Comparison of ENCODE assay signal across 21 cellular contexts in genomic region chr2:227154976-227155375, GRCh38. TPM values are rescaled to one million over a fixed set of nuclear protein-coding genes. Genes with fewer than 3 reads are reported as not detected.
DNase-seq lines count a peak whose midpoint lies in the region; ATAC-seq, FAIRE-seq and TF ChIP-seq lines count a peak whose summit lies in the region.
"Had no signal": no experiment of that assay in that cellular context is flagged by ENCODE, and none has a peak within 500 bp of the region (broad histone marks: within the 10 kb centered on the region; RNA-seq: fewer than 3 reads in every experiment).

No MANE protein-coding gene starts in this region.

- TF ChIP-seq EP300 in A549 (IDR thresholded peaks at IDR 0.05) (no peak), esophagus muscularis mucosa (IDR thresholded peaks at IDR 0.05) (no peak)

- WGBS in A549 (ENCODE audit: missing lambda C conversion rate), result 23% methylated on average over 2 of the region's 2 CpGs
- 47% methylated on average over 2 of the region's 2 CpGs for WGBS in esophagus muscularis mucosa

- H3K36me3 ChIP-seq in esophagus muscularis mucosa (no peaks in the 10 kb centered on the region), kidney (ENCODE audit: control insufficient read depth in 1 of 2, insufficient read depth in 2 of 2, low read length in 2 of 2) (no peaks in the 10 kb centered on the region)
- H3K36me3 ChIP-seq: gastroesophageal sphincter, transverse colon had no signal

- H3K4me3 ChIP-seq in A549 (no peak overlapping the region), esophagus muscularis mucosa (no peak overlapping the region), kidney (ENCODE audit: low read length in 2 of 2) (no peak overlapping the region)
- H3K4me3 ChIP-seq: gastroesophageal sphincter, K562, skin epidermis, transverse colon had no signal

- H3K9ac ChIP-seq in kidney (ENCODE audit: low read length in 2 of 2), result no peak overlapping the region

- peak in 1 of 2 experiments; percentile 44 for DNase-seq in A549 (ENCODE audit: low read depth in 1 of 2, low spot score in 1 of 2)
- peak; percentile 24 for DNase-seq in LHCN-M2 (ENCODE audit: low read depth)
- DNase-seq in esophagus muscularis mucosa (ENCODE audit: extremely low spot score), result peak; percentile 90
- DNase-seq in kidney, result no peak
- no peak for DNase-seq in DMS79 (lab: John Stamatoyannopoulos, UW)
- DNase-seq in globus pallidus (ENCODE audit: low spot score), result no peak
- DNase-seq in NCI-H82 treated with DMSO at 0.1 percent for 48 hours (lab: John Stamatoyannopoulos, UW; ENCODE audit: unreplicated experiment), result no peak
- DNase-seq in NCI-H1048 (lab: John Stamatoyannopoulos, UW), result no peak
- DNase-seq: activated CD4-positive, CD25-positive, alpha-beta regulatory T cell; activated gamma-delta T cell; islet precursor cell; NCI-H1092 treated with DMSO at 0.1 percent for 48 hours; SHP77; T-helper 17 cell; transverse colon had no signal

- POLR2A ChIA-PET in A549 (lab: Yijun Ruan, JAX), result no interaction called here

- no peak for FAIRE-seq in A549 (lab: Jason Lieb, UNC)
- FAIRE-seq in kidney (lab: Jason Lieb, UNC), result no peak
- FAIRE-seq: G401.6, K562 had no signal

- H3K4me1 ChIP-seq in A549, result peaks cover 36% of the 10 kb centered on the region
- H3K4me1 ChIP-seq in esophagus muscularis mucosa, result no peaks in the 10 kb centered on the region
- peaks cover 16 to 19% of the 10 kb centered on the region in 2 donors for H3K4me1 ChIP-seq in kidney (ENCODE audit: control insufficient read depth in 1 of 2, insufficient read depth in 1 of 2, low read depth in 1 of 2, low read length in 2 of 2)
- H3K4me1 ChIP-seq: gastroesophageal sphincter had no signal

- TF ChIP-seq POLR2A in A549 (IDR thresholded peaks at IDR 0.05; ENCODE audit: low read length) (no peak), esophagus muscularis mucosa (IDR thresholded peaks at IDR 0.05; ENCODE audit: low read depth) (no peak)

- no peak for TF ChIP-seq RAD21 in A549 (conservative IDR thresholded peaks at IDR 0.05 in 1 of 2, IDR thresholded peaks at IDR 0.05 in 1 of 2)

- H3K27ac ChIP-seq in A549, result peak overlapping the region; percentile 23 to 62; a peak in 3 of 6 replicates
- no peak overlapping the region for H3K27ac ChIP-seq in esophagus muscularis mucosa (replicated peaks in 1 of 4)
- peak overlapping the region; percentile 20 to 33 for H3K27ac ChIP-seq in kidney (ENCODE audit: low read depth in 2 of 2, low read length in 2 of 2)
- H3K27ac ChIP-seq: gastroesophageal sphincter, skin epidermis, transverse colon had no signal

- no peak for TF ChIP-seq CTCF in A549 (IDR thresholded peaks at IDR 0.05)
- TF ChIP-seq CTCF in esophagus muscularis mucosa (IDR thresholded peaks at IDR 0.05), result no peak
- TF ChIP-seq CTCF in kidney (IDR thresholded peaks at IDR 0.05; ENCODE audit: borderline replicate concordance, extremely low read depth, insufficient read depth), result no peak

- CTCF ChIA-PET in A549 (lab: Yijun Ruan, JAX), result interaction anchor here (0.6 to 2.2 kb wide), 3 partner anchors 10 to 83 kb away, joined by 3 to 11 read pairs (median 4); no protein-coding TSS in a partner anchor

- peak in 1 of 2 experiments; percentile 24; a peak in 2 of 6 replicates for ATAC-seq in A549
- ATAC-seq: gastroesophageal sphincter; K562; stimulated activated effector memory CD8-positive, alpha-beta T cell treated with anti-CD3 and anti-CD28 coated beads, Interleukin-12 subunit alpha, Interleukin-12 subunit beta, amount 100 ng/mL, for 72 hours; T-helper 17 cell had no signal

- H3K4me2 ChIP-seq in A549, result peak overlapping the region; percentile 61

- H3K27me3 ChIP-seq in esophagus muscularis mucosa, result peaks cover 0 to 10% (median 0%) of the 10 kb centered on the region in 4 donors
- H3K27me3 ChIP-seq: transverse colon had no signal

- intact Hi-C loops in esophagus muscularis mucosa (cut with DNase I) (no loop called here), kidney (cut with DNase I) (no loop called here)

- no peaks in the 10 kb centered on the region for H3K9me3 ChIP-seq in A549
- H3K9me3 ChIP-seq in esophagus muscularis mucosa, result no peaks in the 10 kb centered on the region
- no peaks in the 10 kb centered on the region for H3K9me3 ChIP-seq in kidney (ENCODE audit: control insufficient read depth in 1 of 2, low read length in 2 of 2)
- H3K9me3 ChIP-seq: gastroesophageal sphincter, transverse colon had no signal

TF ChIP-seq in A549, 52 proteins besides CTCF, POLR2A, EP300 and RAD21:
- TF ChIP-seq SREBF2 (IDR thresholded peaks at IDR 0.05), result no peak
- no peak for TF ChIP-seq FOSL2 (IDR thresholded peaks at IDR 0.05)
- peak; percentile 36 for TF ChIP-seq FOSL2 (CRISPR knock-in tag; IDR thresholded peaks at IDR 0.05)
- no peak for TF ChIP-seq ESRRA (IDR thresholded peaks at IDR 0.05; ENCODE audit: borderline replicate concordance, low read length)
- no peak for TF ChIP-seq ELK1 (IDR thresholded peaks at IDR 0.05; ENCODE audit: low read depth, low read length)

RNA-seq across cellular contexts. Expression of gene COL4A4, which starts 9.0 kb away (rescaled TPM):
- 6.8 and 7.1 TPM in 2 replicates for polyA plus RNA-seq in A549 (2011; rRNA removed)
- polyA plus RNA-seq in A549 (2012; cell fraction: cytosol; rRNA removed), result 1.0 and 1.2 TPM in 2 replicates
- polyA plus RNA-seq in A549 (2012; cell fraction: nucleus; rRNA removed), result 3.7 and 4.7 TPM in 2 replicates
- polyA plus RNA-seq in A549 (2017; fragmentation: RNase III; extraction: RNeasy Plus Mini Kit Qiagen cat#74134 plus additional on column Dnase treatment), result 1.4 to 2.2 TPM (median 1.7 TPM) in 3 replicates
- polyA minus RNA-seq in A549 (2011; rRNA and poly(A)+ RNA removed), result 4.6 and 5.5 TPM in 2 replicates
- not detected in 2 replicates for total RNA-seq in LHCN-M2 (2014; rRNA removed)
- polyA plus RNA-seq in LHCN-M2 (2012), result 0.16 TPM
- total RNA-seq in esophagus muscularis mucosa, result 1 to 10 TPM; 3.6 to 9.6 (median 6.1) TPM
- total RNA-seq in kidney, result 53.3 TPM
- polyA plus RNA-seq in kidney (ENCODE audit: insufficient read depth, low read depth, low replicate concordance), result 7.2 TPM
- total RNA-seq: A673, K562 had no signal

RNA-seq across cellular contexts. Expression of gene COL4A3, which starts 9.4 kb away (rescaled TPM):
- 6.8 and 7.4 TPM in 2 replicates for polyA plus RNA-seq in A549 (2011; rRNA removed)
- 0.58 and 0.63 TPM in 2 replicates for polyA plus RNA-seq in A549 (2012; cell fraction: cytosol; rRNA removed)
- 4.8 and 6.5 TPM in 2 replicates for polyA plus RNA-seq in A549 (2012; cell fraction: nucleus; rRNA removed)
- 1.5 to 2.1 TPM (median 1.8 TPM) in 3 replicates for polyA plus RNA-seq in A549 (2017; fragmentation: RNase III; extraction: RNeasy Plus Mini Kit Qiagen cat#74134 plus additional on column Dnase treatment)
- polyA minus RNA-seq in A549 (2011; rRNA and poly(A)+ RNA removed), result 6.0 and 7.0 TPM in 2 replicates
- total RNA-seq in LHCN-M2 (2014; rRNA removed), result not detected in 2 replicates
- polyA plus RNA-seq in LHCN-M2 (2012), result 0.04 TPM
- total RNA-seq in esophagus muscularis mucosa, result 10 to 100 TPM in 1 of 4 donors, 1 to 10 TPM in 3; 1.9 to 10.8 (median 4.3) TPM
- total RNA-seq in kidney, result 48.8 TPM
- polyA plus RNA-seq in kidney (ENCODE audit: insufficient read depth, low read depth, low replicate concordance), result 20.8 TPM
- total RNA-seq: A673, K562 had no signal
- polyA plus RNA-seq: K562 had no signal

Comparison
In these comparisons a context has a peak if more than half of its experiments do, and no peak if none do; other contexts are left out.
1. DNase-seq: peak in LHCN-M2 (single experiment) and esophagus muscularis mucosa (single experiment); none in kidney (single experiment), DMS79 (single experiment), globus pallidus (single experiment), NCI-H82 treated with DMSO at 0.1 percent for 48 hours (single experiment) and NCI-H1048 (single experiment).
2. H3K27ac ChIP-seq: peak in A549 (2 of 2) and kidney (2 of 2); none in esophagus muscularis mucosa (0 of 4).